ENCODE assay signal across 28 cellular contexts in the genomic region with DNA sequence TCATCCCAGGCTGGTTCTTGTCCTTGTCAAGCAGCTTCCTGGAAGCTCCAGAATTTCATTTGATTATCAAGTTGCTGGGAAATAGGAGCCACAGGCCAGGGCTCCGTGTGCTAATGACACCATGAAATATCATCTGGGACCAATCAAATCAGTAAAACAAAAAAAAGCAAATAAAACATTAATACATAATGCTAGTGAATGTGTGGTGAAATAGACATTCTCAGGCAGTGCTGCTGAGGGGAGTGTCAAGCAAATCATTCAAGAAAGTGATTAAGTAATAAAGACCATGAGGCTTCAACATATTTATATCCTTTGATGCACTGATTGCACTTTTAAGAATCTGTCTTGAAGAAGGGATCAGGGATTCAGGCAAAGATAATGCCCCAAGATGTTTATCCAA.
DNase-seq lines count a peak whose midpoint lies in the region; ATAC-seq, FAIRE-seq and TF ChIP-seq lines count a peak whose summit lies in the region.
"Had no signal": no experiment of that assay in that cellular context is flagged by ENCODE, and none has a peak within 500 bp of the region (broad histone marks: within the 10 kb centered on the region; RNA-seq: fewer than 3 reads in every experiment).

No MANE protein-coding gene starts in this region.

- no TSS peak for BruUV-seq in K562 (replicated peaks; lab: Mats Ljungman, UMichigan)

- CTCF ChIA-PET in HEK293 (lab: Yijun Ruan, JAX): interaction anchor here (1.0 kb wide), 1 partner anchor 14 kb away, joined by 3 read pairs; no protein-coding TSS in a partner anchor
- CTCF ChIA-PET in WTC11 (lab: Charles Lee): interaction anchor here (1.4 kb wide), 1 partner anchor 24 kb away, joined by 4 read pairs; no protein-coding TSS in a partner anchor
- CTCF ChIA-PET in K562 (lab: Yijun Ruan, JAX; ENCODE audit: low intra/inter-chr PET ratio): no interaction called here

- no peaks in the 10 kb centered on the region for H3K36me3 ChIP-seq in HEK293 (ENCODE audit: control insufficient read depth in 2 of 2, insufficient read depth in 1 of 2, low read length in 2 of 2)
- H3K36me3 ChIP-seq in K562 (ENCODE audit: control insufficient read depth, insufficient read depth, low read length): no peaks in the 10 kb centered on the region
- H3K36me3 ChIP-seq in smooth muscle cell (ENCODE audit: low read depth): no peaks in the 10 kb centered on the region
- H3K36me3 ChIP-seq: BE2C, BLaER1 had no signal

- H3K9me3 ChIP-seq in HEK293 (ENCODE audit: control insufficient read depth, insufficient read depth, low read depth, low read length): no peaks in the 10 kb centered on the region
- no peaks in the 10 kb centered on the region for H3K9me3 ChIP-seq in K562 (replicated peaks; ENCODE audit: control insufficient read depth, insufficient read depth, low read depth, low read length)
- H3K9me3 ChIP-seq in smooth muscle cell (replicated peaks; ENCODE audit: low read depth): no peaks in the 10 kb centered on the region
- H3K9me3 ChIP-seq: BE2C, BLaER1 had no signal

- no peak overlapping the region for H3K4me3 Mint-ChIP-seq in WTC11
- no peak overlapping the region for H3K4me3 Mint-ChIP-seq in activated CD4-positive, alpha-beta T cell treated with anti-CD3 and anti-CD28 coated beads, Interleukin-2, amount 10 ng/mL, durations not matched to agents 24 days and 14 days
- H3K4me3 Mint-ChIP-seq: CD14-positive monocyte; CD4-positive, alpha-beta memory T cell; CD4-positive, CD25-positive, alpha-beta regulatory T cell; CD8-positive, alpha-beta memory T cell had no signal

- whole genome bisulfite sequencing in K562 (ENCODE audit: insufficient coverage, low coverage, missing lambda C conversion rate): 0% methylated on average over 1 of the region's 1 CpG
- WGBS in smooth muscle cell (ENCODE audit: low lambda C conversion rate): 56% methylated on average over 1 of the region's 1 CpG

- no peaks in the 10 kb centered on the region for H3K36me3 Mint-ChIP-seq in WTC11
- no peaks in the 10 kb centered on the region for H3K36me3 Mint-ChIP-seq in activated CD4-positive, alpha-beta T cell treated with anti-CD3 and anti-CD28 coated beads, Interleukin-2, amount 10 ng/mL, durations not matched to agents 24 days and 14 days (ENCODE audit: low read depth)
- H3K36me3 Mint-ChIP-seq: CD14-positive monocyte; CD4-positive, alpha-beta memory T cell; CD4-positive, CD25-positive, alpha-beta regulatory T cell; CD8-positive, alpha-beta memory T cell had no signal

- in situ Hi-C loops in K562 (cut with MboI): no loop called here

- TF ChIP-seq CTCF in HEK293 (tag by site-specific recombination; IDR thresholded peaks at IDR 0.05): no peak
- TF ChIP-seq CTCF in WTC11 (IDR thresholded peaks at IDR 0.05): no peak
- no peak for TF ChIP-seq CTCF in K562 (IDR thresholded peaks at IDR 0.05 in 2 of 3, conservative IDR thresholded peaks at IDR 0.05 in 1 of 3; ENCODE audit: insufficient read depth in 2 of 3, low read depth in 1 of 3, low read length in 3 of 3)
- TF ChIP-seq CTCF in smooth muscle cell (IDR thresholded peaks at IDR 0.05; ENCODE audit: borderline replicate concordance, insufficient read depth, poor library complexity, severe bottlenecking): no peak

- POLR2A ChIA-PET in HEK293 (lab: Yijun Ruan, JAX): no interaction called here
- POLR2A ChIA-PET in WTC11 (lab: Charles Lee): no interaction called here
- POLR2A ChIA-PET in K562 (lab: Yijun Ruan, JAX): interaction anchor here (0.7 to 1.0 kb wide), 2 partner anchors 13 to 16 kb away, joined by 3 read pairs; no protein-coding TSS in a partner anchor

- TF ChIP-seq EP300 in K562 (IDR thresholded peaks at IDR 0.05; ENCODE audit: low read length): 0 out of 2 replicates have a peak, but pooled peaks have one; percentile 4

- ATAC-seq in WTC11 (no peak), K562 (no peak)

- no peaks in the 10 kb centered on the region for H3K9me1 ChIP-seq in K562 (ENCODE audit: control insufficient read depth, insufficient read depth, low read length)

- no peaks in the 10 kb centered on the region; the same call in 1 of the 2 replicates for H3K9me3 Mint-ChIP-seq in WTC11
- H3K9me3 Mint-ChIP-seq in activated CD4-positive, alpha-beta T cell treated with anti-CD3 and anti-CD28 coated beads, Interleukin-2, amount 10 ng/mL, durations not matched to agents 24 days and 14 days: no peaks in the 10 kb centered on the region

- H2AFZ ChIP-seq in K562 (ENCODE audit: low read depth, low read length): no peak overlapping the region
- no peak overlapping the region for H2AFZ ChIP-seq in smooth muscle cell (ENCODE audit: low read depth)

- no peaks in the 10 kb centered on the region for H3K27me3 Mint-ChIP-seq in WTC11 (ENCODE audit: low read depth)
- H3K27me3 Mint-ChIP-seq in activated CD4-positive, alpha-beta T cell treated with anti-CD3 and anti-CD28 coated beads, Interleukin-2, amount 10 ng/mL, durations not matched to agents 24 days and 14 days: no peaks in the 10 kb centered on the region

- no peak overlapping the region for H3K4me2 ChIP-seq in K562 (ENCODE audit: insufficient read depth, low read length)
- H3K4me2 ChIP-seq in smooth muscle cell: no peak overlapping the region
- H3K4me2 ChIP-seq: BLaER1 had no signal

- no peaks in the 10 kb centered on the region for H3K4me1 ChIP-seq in HEK293 (ENCODE audit: control insufficient read depth, insufficient read depth, low read length)
- no peaks in the 10 kb centered on the region for H3K4me1 ChIP-seq in K562 (replicated peaks in 1 of 2; ENCODE audit: control insufficient read depth in 2 of 2, insufficient read depth in 2 of 2, low read length in 2 of 2)
- H3K4me1 ChIP-seq in smooth muscle cell (ENCODE audit: low read depth): peaks cover 8% of the 10 kb centered on the region
- H3K4me1 ChIP-seq: BE2C, BLaER1 had no signal

- H3F3A ChIP-seq in smooth muscle cell (ENCODE audit: low read depth): no peaks in the 10 kb centered on the region

- H3K27ac ChIP-seq in HEK293 (ENCODE audit: extremely low read depth, low read depth, low read length) (no peak overlapping the region), K562 (ENCODE audit: extremely low read depth, low read depth, low read length) (no peak overlapping the region), smooth muscle cell (ENCODE audit: low read depth) (no peak overlapping the region)
- H3K27ac ChIP-seq: BLaER1 had no signal

- no peak overlapping the region for H3K4me3 ChIP-seq in HEK293 (ENCODE audit: low read depth, low read length)
- no peak overlapping the region for H3K4me3 ChIP-seq in K562
- H3K4me3 ChIP-seq in smooth muscle cell: no peak overlapping the region
- H3K4me3 ChIP-seq: BLaER1 had no signal

- DNase-seq in GM03348 (ENCODE audit: low spot score) (peak; percentile 1), WTC11 (ENCODE audit: low spot score) (no peak), K562 (ENCODE audit: extremely low read depth in 1 of 4, low spot score in 3 of 4) (no peak), NCI-H1436 (lab: John Stamatoyannopoulos, UW) (no peak), smooth muscle cell (lab: John Stamatoyannopoulos, UW; ENCODE audit: unreplicated experiment) (no peak), NCI-H1930 (lab: John Stamatoyannopoulos, UW) (no peak)
- no peak for DNase-seq in activated CD4-positive, alpha-beta T cell treated with anti-CD3 and anti-CD28 coated beads, Interleukin-2, amount 10 ng/mL, durations not matched to agents 24 days and 14 days
- DNase-seq: 8988T; ACHN; BE2C; C1 segment of cervical spinal cord; CD4-positive, alpha-beta memory T cell; CD4-positive, CD25-positive, alpha-beta regulatory T cell; CD8-positive, alpha-beta memory T cell; COR-L47; DMS 273 treated with DMSO at 0.1 percent for 48 hours; DMS153; DMS53; DMS79; DND-41; EL; GDM1 had no signal

- H3K27me3 ChIP-seq in K562 (ENCODE audit: control insufficient read depth in 2 of 2, insufficient read depth in 2 of 2, low read length in 2 of 2) (peaks cover 0 to 22% of the 10 kb centered on the region in 2 experiments; a peak in 2 of 5 replicates), smooth muscle cell (ENCODE audit: low read depth) (no peaks in the 10 kb centered on the region)
- H3K27me3 ChIP-seq: BE2C, BLaER1 had no signal

- intact Hi-C loops in K562 (cut with micrococcal nuclease): no loop called here
- intact Hi-C loops in activated CD4-positive, alpha-beta T cell treated with anti-CD3 and anti-CD28 coated beads, Interleukin-2, amount 10 ng/mL, durations not matched to agents 24 days and 14 days (cut with micrococcal nuclease): no loop called here

- H4K20me1 ChIP-seq in K562 (replicated peaks; ENCODE audit: control insufficient read depth, insufficient read depth, low read length) (no peaks in the 10 kb centered on the region), smooth muscle cell (ENCODE audit: low read depth) (no peaks in the 10 kb centered on the region)
- H4K20me1 ChIP-seq: BLaER1 had no signal

- H3K79me2 ChIP-seq in K562 (ENCODE audit: control insufficient read depth, insufficient read depth, low read length): no peaks in the 10 kb centered on the region
- no peaks in the 10 kb centered on the region for H3K79me2 ChIP-seq in smooth muscle cell (ENCODE audit: low read depth)

- H3K9ac ChIP-seq in K562 (ENCODE audit: insufficient read depth in 1 of 2, low read depth in 2 of 2, low read length in 2 of 2) (no peak overlapping the region), smooth muscle cell (ENCODE audit: low read depth) (no peak overlapping the region)
- H3K9ac ChIP-seq: BLaER1 had no signal

- H3K4me1 Mint-ChIP-seq in WTC11: peaks cover 33% of the 10 kb centered on the region
- H3K4me1 Mint-ChIP-seq in activated CD4-positive, alpha-beta T cell treated with anti-CD3 and anti-CD28 coated beads, Interleukin-2, amount 10 ng/mL, durations not matched to agents 24 days and 14 days: no peaks in the 10 kb centered on the region
- H3K4me1 Mint-ChIP-seq: CD14-positive monocyte; CD4-positive, alpha-beta memory T cell; CD4-positive, CD25-positive, alpha-beta regulatory T cell; CD8-positive, alpha-beta memory T cell had no signal

- FAIRE-seq in K562 (lab: Jason Lieb, UNC): no peak
- FAIRE-seq: A204.1, GM12892, GM18507 had no signal

- no peak overlapping the region for H3K27ac Mint-ChIP-seq in WTC11
- H3K27ac Mint-ChIP-seq in activated CD4-positive, alpha-beta T cell treated with anti-CD3 and anti-CD28 coated beads, Interleukin-2, amount 10 ng/mL, durations not matched to agents 24 days and 14 days: no peak overlapping the region
- H3K27ac Mint-ChIP-seq: CD4-positive, alpha-beta memory T cell; CD4-positive, CD25-positive, alpha-beta regulatory T cell; CD8-positive, alpha-beta memory T cell had no signal

- TF ChIP-seq RAD21 in K562 (CRISPR knock-in tag; conservative IDR thresholded peaks at IDR 0.05 in 1 of 2, IDR thresholded peaks at IDR 0.05 in 1 of 2): no peak

- no peak for TF ChIP-seq POLR2A in K562 (conservative IDR thresholded peaks at IDR 0.05)

TF ChIP-seq in WTC11, 78 proteins besides CTCF, POLR2A, EP300 and RAD21:
- TF ChIP-seq GTF2I (CRISPR knock-in tag; conservative IDR thresholded peaks at IDR 0.05) (peak; percentile 99), CREB1 (CRISPR knock-in tag; IDR thresholded peaks at IDR 0.05) (no peak)

TF ChIP-seq in K562, 482 proteins besides CTCF, POLR2A, EP300 and RAD21 (continues in another document):
- no peak for TF ChIP-seq POLR3A (IDR thresholded peaks at IDR 0.05; ENCODE audit: borderline replicate concordance, extremely low read depth, insufficient read depth, insufficient read length)
